21 cellular contexts compared by ENCODE assay signal in the genomic region with DNA sequence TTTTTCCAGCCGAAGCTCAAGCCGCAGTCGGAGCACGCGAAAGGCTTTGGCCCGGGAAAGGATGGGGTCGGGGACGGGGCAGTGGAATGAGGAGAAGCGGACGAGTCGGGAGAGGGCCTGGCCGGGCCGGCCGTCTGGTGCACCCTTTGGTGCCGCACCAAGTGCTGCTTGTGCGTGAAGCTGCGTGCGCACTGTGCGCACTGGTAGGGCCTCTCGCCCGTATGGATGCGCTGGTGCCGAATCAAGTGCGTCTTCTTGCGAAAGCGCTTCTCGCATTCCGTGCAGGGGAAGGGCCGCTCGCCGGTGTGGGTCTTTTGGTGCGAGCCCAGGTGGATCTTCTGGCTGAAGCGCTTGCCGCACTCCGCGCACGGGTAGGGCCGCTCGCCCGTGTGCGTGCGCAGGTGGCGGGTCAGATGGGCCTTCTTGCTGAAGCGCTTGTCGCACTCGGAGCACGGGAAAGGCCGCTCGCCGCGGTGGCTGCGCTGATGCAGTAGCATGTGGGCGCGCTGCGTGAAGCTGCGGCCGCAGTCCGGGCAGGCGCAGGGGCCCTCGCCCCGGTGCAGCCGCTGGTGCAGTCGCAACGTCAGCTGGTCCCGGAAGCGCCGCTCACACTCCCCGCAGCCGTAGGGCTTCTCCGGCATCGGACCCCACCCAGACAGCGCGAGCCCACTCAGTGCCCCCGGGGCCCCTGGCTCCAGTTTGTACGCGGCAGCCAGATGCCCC. TPM values are rescaled to one million over a fixed set of nuclear protein-coding genes. Genes with fewer than 3 reads are reported as not detected.
DNase-seq lines count a peak whose midpoint lies in the region; ATAC-seq and TF ChIP-seq lines count a peak whose summit lies in the region.
"Had no signal": no experiment of that assay in that cellular context is flagged by ENCODE, and none has a peak within 500 bp of the region (broad histone marks: within the 10 kb centered on the region; RNA-seq: fewer than 3 reads in every experiment).

No MANE protein-coding gene starts in this region.

- TF ChIP-seq POLR2A in suprapubic skin (IDR thresholded peaks at IDR 0.05): no peak

- H2BK12ac ChIP-seq in neuronal stem cell (ENCODE audit: low read length): no peak overlapping the region

- no peak overlapping the region for H3K4ac ChIP-seq in neuronal stem cell (ENCODE audit: low read length)

- peak overlapping the region; percentile 23 for H2AK5ac ChIP-seq in neuronal stem cell (ENCODE audit: low read depth, low read length)

- peak overlapping the region; percentile 24 for H2BK15ac ChIP-seq in neuronal stem cell (ENCODE audit: low read length)

- WGBS in iPS DF 6.9 (ENCODE audit: insufficient coverage, insufficient read length): no CpG with 5 or more reads among the region's 76 CpGs
- WGBS in neuronal stem cell (ENCODE audit: extremely low coverage in 2 of 2, insufficient read length in 2 of 2, insufficient replicate concordance in 1 of 2), 2 donors: no CpG with 5 or more reads among the region's 76 CpGs
- WGBS in suprapubic skin: 73% methylated on average over 43 of the region's 76 CpGs

- H3K4me2 ChIP-seq in neuronal stem cell (ENCODE audit: insufficient read depth, low read length, poor library complexity, severe bottlenecking): peak overlapping the region; percentile 75
- H3K4me2 ChIP-seq: PC-9 had no signal

- no peak overlapping the region for H3K27ac Mint-ChIP-seq in stimulated activated naive CD8-positive, alpha-beta T cell treated with anti-CD3 and anti-CD28 coated beads, Interleukin-15, amount 100 ng/mL, for 72 hours
- H3K27ac Mint-ChIP-seq: activated CD4-positive, alpha-beta T cell treated with anti-CD3 and anti-CD28 coated beads, Interleukin-2, amount 10 ng/mL, durations not matched to agents 7 days and 5 days; activated naive CD4-positive, alpha-beta T cell treated with anti-CD3 and anti-CD28 coated beads, Interleukin-2, amount 10 ng/mL, durations not matched to agents 7 days and 5 days had no signal

- H3K27me3 Mint-ChIP-seq in stimulated activated naive CD8-positive, alpha-beta T cell treated with anti-CD3 and anti-CD28 coated beads, Interleukin-15, amount 100 ng/mL, for 72 hours: no peaks in the 10 kb centered on the region

- TF ChIP-seq EP300 in suprapubic skin (IDR thresholded peaks at IDR 0.05): no peak

- H3K27me3 ChIP-seq in iPS DF 6.9 (ENCODE audit: control insufficient read depth, insufficient read depth, low read length) (peaks cover 84% of the 10 kb centered on the region), neuronal stem cell (ENCODE audit: control insufficient read depth in 3 of 3, insufficient read depth in 3 of 3, low read depth in 1 of 3, low read length in 3 of 3) (peaks cover 31 to 62% (median 51%) of the 10 kb centered on the region in 3 experiments), suprapubic skin (peaks cover 10% of the 10 kb centered on the region)

- H2BK5ac ChIP-seq in neuronal stem cell (ENCODE audit: low read length): peak overlapping the region; percentile 26

- peaks cover 14% of the 10 kb centered on the region for H3K4me1 ChIP-seq in iPS DF 6.9 (ENCODE audit: control insufficient read depth, insufficient read depth, low read length)
- peaks cover 0 to 13% of the 10 kb centered on the region in 2 donors for H3K4me1 ChIP-seq in neuronal stem cell (ENCODE audit: control insufficient read depth in 2 of 2, insufficient read depth in 1 of 2, low read depth in 1 of 2, low read length in 2 of 2)
- no peaks in the 10 kb centered on the region for H3K4me1 ChIP-seq in suprapubic skin

- no peaks in the 10 kb centered on the region for H3K36me3 ChIP-seq in iPS DF 6.9 (ENCODE audit: control insufficient read depth, insufficient read depth, low read length)
- H3K36me3 ChIP-seq in neuronal stem cell (replicated peaks in 1 of 2; ENCODE audit: control insufficient read depth in 2 of 2, insufficient read depth in 2 of 2, low read length in 2 of 2): peaks cover 2 to 15% of the 10 kb centered on the region in 2 donors
- peaks cover 24% of the 10 kb centered on the region for H3K36me3 ChIP-seq in suprapubic skin

- H3K18ac ChIP-seq in neuronal stem cell (ENCODE audit: low read length): peak overlapping the region; percentile 76

- peak overlapping the region; percentile 39 for H3K9ac ChIP-seq in neuronal stem cell (ENCODE audit: low read depth, low read length, poor library complexity)

- H3K27ac ChIP-seq in iPS DF 6.9 (ENCODE audit: low read length): no peak overlapping the region
- H3K27ac ChIP-seq in neuronal stem cell (replicated peaks; ENCODE audit: low read length): no peak overlapping the region
- H3K27ac ChIP-seq in suprapubic skin: no peak overlapping the region
- H3K27ac ChIP-seq: C4-2B, epithelial cell of prostate, PC-9, skin epidermis, tibial artery had no signal

- no peak overlapping the region for H2AFZ ChIP-seq in neuronal stem cell (ENCODE audit: low read length)
- H2AFZ ChIP-seq: PC-9 had no signal

- H2BK120ac ChIP-seq in neuronal stem cell (ENCODE audit: low read depth, low read length): no peak overlapping the region

- no peak overlapping the region for H4K8ac ChIP-seq in neuronal stem cell (ENCODE audit: low read depth, low read length)

- TF ChIP-seq CTCF in suprapubic skin (IDR thresholded peaks at IDR 0.05): no peak

- no peak overlapping the region for H3K4me3 Mint-ChIP-seq in stimulated activated naive CD8-positive, alpha-beta T cell treated with anti-CD3 and anti-CD28 coated beads, Interleukin-15, amount 100 ng/mL, for 72 hours
- H3K4me3 Mint-ChIP-seq: activated CD4-positive, alpha-beta T cell treated with anti-CD3 and anti-CD28 coated beads, Interleukin-2, amount 10 ng/mL, durations not matched to agents 7 days and 5 days; activated naive CD4-positive, alpha-beta T cell treated with anti-CD3 and anti-CD28 coated beads, Interleukin-2, amount 10 ng/mL, durations not matched to agents 7 days and 5 days had no signal

- no peaks in the 10 kb centered on the region for H3K9me3 Mint-ChIP-seq in stimulated activated naive CD8-positive, alpha-beta T cell treated with anti-CD3 and anti-CD28 coated beads, Interleukin-15, amount 100 ng/mL, for 72 hours
- H3K9me3 Mint-ChIP-seq: activated CD4-positive, alpha-beta T cell treated with anti-CD3 and anti-CD28 coated beads, Interleukin-2, amount 10 ng/mL, durations not matched to agents 7 days and 5 days; activated naive CD4-positive, alpha-beta T cell treated with anti-CD3 and anti-CD28 coated beads, Interleukin-2, amount 10 ng/mL, durations not matched to agents 7 days and 5 days had no signal

- H3K23ac ChIP-seq in neuronal stem cell (ENCODE audit: low read depth, low read length, poor library complexity): peak overlapping the region; percentile 86

- ATAC-seq in stimulated activated naive CD8-positive, alpha-beta T cell treated with anti-CD3 and anti-CD28 coated beads, Interleukin-15, amount 100 ng/mL, for 72 hours: peak; percentile 44
- no peak for ATAC-seq in stimulated activated naive CD8-positive, alpha-beta T cell treated with anti-CD3 and anti-CD28 coated beads, Interleukin-15, Interleukin-2, amounts not matched to agents 100 U/mL and 50 U/mL, for 24 hours

- no peaks in the 10 kb centered on the region for H3K79me1 ChIP-seq in neuronal stem cell (ENCODE audit: low read depth, low read length)

- no peak for DNase-seq in stimulated activated naive CD8-positive, alpha-beta T cell treated with anti-CD3 and anti-CD28 coated beads, Interleukin-15, amount 100 ng/mL, for 72 hours
- no peak for DNase-seq in stimulated activated naive CD8-positive, alpha-beta T cell treated with anti-CD3 and anti-CD28 coated beads, Interleukin-15, Interleukin-2, amounts not matched to agents 100 U/mL and 50 U/mL, for 24 hours
- no peak for DNase-seq in iPS DF 6.9 (ENCODE audit: low read depth, low spot score)
- no peak for DNase-seq in neuronal stem cell (ENCODE audit: low spot score)
- DNase-seq in activated CD4-positive, CD25-positive, alpha-beta regulatory T cell treated with anti-CD3 and anti-CD28 coated beads, Interleukin-2, amount 50 U/mL, for 72 hours: no peak
- DNase-seq in suprapubic skin (ENCODE audit: low spot score in 2 of 2): no peak
- DNase-seq in OCI-M2 (lab: John Stamatoyannopoulos, UW; ENCODE audit: unreplicated experiment): no peak
- DNase-seq in stimulated activated CD4-positive, alpha-beta T cell treated with anti-CD3 and anti-CD28 coated beads, Interleukin-4, amount 100 ng/mL, for 1 hour: no peak
- DNase-seq: activated CD4-positive, alpha-beta T cell treated with anti-CD3 and anti-CD28 coated beads, Interleukin-2, amount 10 ng/mL, durations not matched to agents 7 days and 5 days; activated naive CD4-positive, alpha-beta T cell treated with anti-CD3 and anti-CD28 coated beads, Interleukin-2, amount 10 ng/mL, durations not matched to agents 7 days and 5 days; activated T-cell treated with anti-CD3 and anti-CD28 coated beads for 4 hours; HCEC 1CT; NCI-H1105 treated with DMSO at 0.1 percent for 48 hours; NCI-H2107; NCI-H774; occipital lobe; PC-9; tibial artery had no signal

- no peaks in the 10 kb centered on the region for H3K4me1 Mint-ChIP-seq in stimulated activated naive CD8-positive, alpha-beta T cell treated with anti-CD3 and anti-CD28 coated beads, Interleukin-15, amount 100 ng/mL, for 72 hours
- H3K4me1 Mint-ChIP-seq: activated naive CD4-positive, alpha-beta T cell treated with anti-CD3 and anti-CD28 coated beads, Interleukin-2, amount 10 ng/mL, durations not matched to agents 7 days and 5 days had no signal

- H3K14ac ChIP-seq in neuronal stem cell (ENCODE audit: low read length): peak overlapping the region; percentile 12

- H4K91ac ChIP-seq in neuronal stem cell (ENCODE audit: low read depth, low read length, poor library complexity): no peak overlapping the region

- H3K9me3 ChIP-seq in iPS DF 6.9 (ENCODE audit: control insufficient read depth, insufficient read depth, low read length) (no peaks in the 10 kb centered on the region), neuronal stem cell (replicated peaks in 1 of 2; ENCODE audit: control insufficient read depth in 2 of 2, insufficient read depth in 1 of 2, low read depth in 1 of 2, low read length in 2 of 2) (peaks cover 0 to 8% of the 10 kb centered on the region in 2 donors), suprapubic skin (no peaks in the 10 kb centered on the region)
- H3K9me3 ChIP-seq: tibial artery had no signal

- H3K4me3 ChIP-seq in iPS DF 6.9 (ENCODE audit: low read length) (peak overlapping the region; percentile 35; the same call in 1 of the 2 replicates), neuronal stem cell (ENCODE audit: low read length in 2 of 2) (peak overlapping the region in 1 of 2 donors; percentile 70), suprapubic skin (no peak overlapping the region)
- H3K4me3 ChIP-seq: PC-9, skin epidermis, tibial artery had no signal

RNA-seq across cellular contexts. Expression of gene ZNF467, which starts 7.8 kb away (rescaled TPM):
- 6.2 TPM for polyA plus RNA-seq in neuronal stem cell (2013, experiment 1 of 2)
- 6.1 TPM for polyA plus RNA-seq in neuronal stem cell (2013, experiment 2 of 2)
- total RNA-seq in suprapubic skin: 10 to 100 TPM in 1 of 4 donors, 1 to 10 TPM in 3; 2.9 to 10.8 (median 4.6) TPM
